In the genomic region with DNA sequence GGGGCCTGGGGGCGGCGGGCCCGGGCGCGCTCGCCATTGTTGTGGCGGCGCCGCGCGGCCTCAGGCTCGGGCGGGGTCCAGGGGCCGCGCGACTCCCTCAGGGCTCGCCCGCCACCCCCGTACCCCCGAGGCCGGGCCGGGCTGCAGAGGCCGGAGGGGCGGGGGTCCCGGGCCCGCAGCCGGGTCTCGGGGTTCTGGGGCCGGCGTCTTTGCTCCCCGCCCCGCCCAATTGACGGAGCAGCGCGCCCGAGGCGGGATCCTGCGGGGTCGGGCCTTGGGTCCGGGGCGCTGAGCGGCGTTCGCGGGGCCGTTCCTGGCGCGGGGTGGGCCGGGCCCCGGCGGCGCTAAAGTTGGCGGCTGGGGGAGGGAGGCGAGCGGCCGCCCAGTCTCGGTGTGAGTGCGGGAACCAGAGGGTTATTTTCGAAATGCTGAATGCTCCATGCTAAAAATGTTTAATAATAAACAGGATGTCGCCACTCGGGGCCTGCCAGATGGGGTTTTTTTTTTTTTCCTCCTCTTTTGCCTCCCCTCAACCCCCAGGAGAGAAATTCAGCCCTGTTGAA, we compare ENCODE assay signal across 8 cellular contexts. TPM values are rescaled to one million over a fixed set of nuclear protein-coding genes. Genes with fewer than 3 reads are reported as not detected.
DNase-seq lines count a peak whose midpoint lies in the region; ATAC-seq and TF ChIP-seq lines count a peak whose summit lies in the region.

No MANE protein-coding gene starts in this region.

- ATAC-seq in HG03045 (IDR thresholded peaks at IDR 0.05; ENCODE audit: unreplicated experiment), result peak; percentile 39

- in situ Hi-C loops in brain microvascular endothelial cell (cut with HindIII; ENCODE audit: low pct_ligation_motif_present, low sequenced_read_pairs), result no loop called here

- H3K36me3 ChIP-seq in brain microvascular endothelial cell (replicated peaks), result peaks cover 4% of the 10 kb centered on the region
- peaks cover 8% of the 10 kb centered on the region for H3K36me3 ChIP-seq in iPS-20b (ENCODE audit: insufficient read depth, low read depth, low read length)
- no peaks in the 10 kb centered on the region for H3K36me3 ChIP-seq in spleen

- H3K4me1 ChIP-seq in iPS-20b (ENCODE audit: insufficient read depth, low read length) (peaks cover 30% of the 10 kb centered on the region), spleen (peaks cover 43 to 61% (median 55%) of the 10 kb centered on the region in 6 donors)

- H3K9me3 ChIP-seq in iPS-20b (ENCODE audit: insufficient read depth, low read depth, low read length) (no peaks in the 10 kb centered on the region), spleen (no peaks in the 10 kb centered on the region)

- H3K4me3 ChIP-seq in brain microvascular endothelial cell (ENCODE audit: low read depth, low read length) (peak overlapping the region; percentile 70), iPS-20b (ENCODE audit: low read length) (peak overlapping the region; percentile 85), spleen (peak overlapping the region; percentile 42 to 94 (median 70))

- 0 to 1% (median 0%) methylated on average over 16 to 61 of the region's 61 CpGs for WGBS in spleen, 5 donors

- TF ChIP-seq CTCF in brain microvascular endothelial cell (IDR thresholded peaks at IDR 0.05; ENCODE audit: low read depth, low read length, missing control alignments) (no peak), spleen (IDR thresholded peaks at IDR 0.05 in 8 of 11, conservative IDR thresholded peaks at IDR 0.05 in 3 of 11) (no peak)

- H3K9ac ChIP-seq in iPS-20b (ENCODE audit: low read depth, low read length), result peak overlapping the region; percentile 96

- intact Hi-C loops in spleen (cut with DNase I; ENCODE audit: low total_unique reads), result no loop called here

- TF ChIP-seq POLR2A in spleen (IDR thresholded peaks at IDR 0.05), result no peak

- DNase-seq in NCI-H82 (lab: John Stamatoyannopoulos, UW) (peak; percentile 49), NCI-H82 treated with DMSO at 0.1 percent for 48 hours (lab: John Stamatoyannopoulos, UW; ENCODE audit: unreplicated experiment) (no peak), T-helper 2 cell (peak in 4 of 5 experiments; percentile 26 to 66 (median 34)), brain microvascular endothelial cell (no peak), spleen (peak; percentile 89), cerebellar cortex (ENCODE audit: low spot score) (no peak)

- H3K27me3 ChIP-seq in brain microvascular endothelial cell (replicated peaks) (no peaks in the 10 kb centered on the region), iPS-20b (ENCODE audit: insufficient read depth, low read length) (no peaks in the 10 kb centered on the region), spleen (replicated peaks in 1 of 7) (no peaks in the 10 kb centered on the region)

- H3K27ac ChIP-seq in brain microvascular endothelial cell (peak overlapping the region; percentile 84), iPS-20b (ENCODE audit: low read length) (peak overlapping the region; percentile 11), spleen (peak overlapping the region; percentile 89 to 99 (median 97))

RNA-seq across cellular contexts. Expression of gene PRRC2B, which starts 0.7 kb away (rescaled TPM):
- total RNA-seq in spleen, result 100 to 1,000 TPM; 136 to 235 (median 186) TPM
- polyA plus RNA-seq in spleen, result 10 to 100 TPM; 23.3 to 63.1 (median 31.4) TPM

Comparison
In these comparisons a context has a peak if more than half of its experiments do, and no peak if none do; other contexts are left out.
1. DNase-seq: peak in NCI-H82 (single experiment), T-helper 2 cell (4 of 5) and spleen (single experiment); none in NCI-H82 treated with DMSO at 0.1 percent for 48 hours (single experiment), brain microvascular endothelial cell (single experiment) and cerebellar cortex (single experiment).
2. H3K27ac ChIP-seq: peak in every context shown above with its lines; median percentile 97 in spleen; 84 in brain microvascular endothelial cell; 11 in iPS-20b.
3. Peak in every context shown above with its lines, with median percentiles within 50 percentile points of each other: H3K4me3 ChIP-seq.